In genomic region chr1:241659016-241659415, GRCh38 we compare ENCODE assay signal across 4 cellular contexts. TPM values are rescaled to one million over a fixed set of nuclear protein-coding genes. Genes with fewer than 3 reads are reported as not detected.
"Had no signal": no experiment of that assay in that cellular context is flagged by ENCODE, and none has a peak within 500 bp of the region (broad histone marks: within the 10 kb centered on the region; RNA-seq: fewer than 3 reads in every experiment).

No MANE protein-coding gene starts in this region.

RNA-seq across cellular contexts. Expression of gene WDR64, which starts 6.9 kb away (rescaled TPM):
- total RNA-seq: HepG2, HT-29, HT1080, IMR-90 had no signal
- polyA plus RNA-seq: HepG2, IMR-90 had no signal
